ENCODE assay signal across 9 cellular contexts in the genomic region with DNA sequence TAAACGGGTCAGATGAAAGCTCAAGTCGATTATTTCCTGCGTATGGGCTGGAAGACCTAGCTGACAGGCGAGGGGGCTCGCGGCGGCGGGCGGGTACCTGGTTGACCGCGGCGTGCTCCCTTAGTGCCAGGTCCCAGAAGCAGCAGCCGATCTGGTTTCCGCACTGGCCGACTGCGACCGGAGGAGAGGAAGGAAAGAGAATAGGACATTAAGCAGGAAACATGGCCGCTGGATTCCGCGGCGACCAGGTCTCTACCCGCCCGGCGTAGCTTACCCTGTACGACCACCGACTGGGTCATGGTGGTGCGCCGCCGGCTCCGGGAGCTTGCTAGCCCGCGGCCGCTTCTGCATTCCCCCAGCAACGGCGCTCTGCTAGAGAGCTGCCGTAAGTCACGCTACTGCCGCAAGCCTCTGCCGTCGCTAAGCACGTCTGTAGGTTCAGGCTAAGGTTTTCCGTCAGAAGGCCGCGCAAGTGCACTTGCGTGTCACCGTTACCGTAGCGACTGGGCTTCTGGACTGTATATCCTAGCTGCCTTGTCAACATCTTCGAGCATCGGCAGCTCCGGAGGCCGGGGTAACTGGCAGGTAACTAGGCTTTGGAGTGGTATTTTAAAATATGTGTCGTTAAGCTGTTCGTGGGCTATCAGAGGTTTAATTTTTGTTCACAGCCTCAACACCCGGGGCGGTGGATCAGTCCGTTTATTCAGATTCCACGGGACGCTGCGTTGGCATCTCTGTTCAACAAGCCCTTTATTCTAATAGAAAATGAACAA. TPM values are rescaled to one million over a fixed set of nuclear protein-coding genes. Genes with fewer than 3 reads are reported as not detected.
A peak's percentile ranks its signal among the peaks of the same experiment; 100 is the strongest.
DNase-seq lines count a peak whose midpoint lies in the region; ATAC-seq and TF ChIP-seq lines count a peak whose summit lies in the region.
"Had no signal": no experiment of that assay in that cellular context is flagged by ENCODE, and none has a peak within 500 bp of the region (broad histone marks: within the 10 kb centered on the region; RNA-seq: fewer than 3 reads in every experiment).

A gene with protein sequence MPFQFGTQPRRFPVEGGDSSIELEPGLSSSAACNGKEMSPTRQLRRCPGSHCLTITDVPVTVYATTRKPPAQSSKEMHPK (plus strand): TSS at position 456 of the 773 bp plus-strand sequence. CDS start 11,693 bp downstream, outside the sequence.
A gene with protein sequence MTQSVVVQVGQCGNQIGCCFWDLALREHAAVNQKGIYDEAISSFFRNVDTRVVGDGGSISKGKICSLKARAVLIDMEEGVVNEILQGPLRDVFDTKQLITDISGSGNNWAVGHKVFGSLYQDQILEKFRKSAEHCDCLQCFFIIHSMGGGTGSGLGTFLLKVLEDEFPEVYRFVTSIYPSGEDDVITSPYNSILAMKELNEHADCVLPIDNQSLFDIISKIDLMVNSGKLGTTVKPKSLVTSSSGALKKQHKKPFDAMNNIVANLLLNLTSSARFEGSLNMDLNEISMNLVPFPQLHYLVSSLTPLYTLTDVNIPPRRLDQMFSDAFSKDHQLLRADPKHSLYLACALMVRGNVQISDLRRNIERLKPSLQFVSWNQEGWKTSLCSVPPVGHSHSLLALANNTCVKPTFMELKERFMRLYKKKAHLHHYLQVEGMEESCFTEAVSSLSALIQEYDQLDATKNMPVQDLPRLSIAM (minus strand): TSS at position 347 of the 773 bp plus-strand sequence. CDS start 48 bp downstream, at position 299.

- H3K4me3 Mint-ChIP-seq in immature natural killer cell: no peak within 1 kb of the TSS

- H3K36me3 Mint-ChIP-seq in immature natural killer cell: peaks cover 0 to 5% (median 3%) of the 10 kb centered on the region in 3 donors
- H3K36me3 Mint-ChIP-seq: IgD-negative memory B cell had no signal

- peak; percentile 7 for TF ChIP-seq CTCF in AG04449 (IDR thresholded peaks at IDR 0.05; ENCODE audit: insufficient read depth, low read length, missing control alignments)
- TF ChIP-seq CTCF in VCaP (conservative IDR thresholded peaks at IDR 0.05): no peak
- TF ChIP-seq CTCF in cardiac fibroblast (IDR thresholded peaks at IDR 0.05; ENCODE audit: low read depth, low read length): peak; percentile 5

- H3K27ac ChIP-seq in VCaP: peak within 1 kb of the TSS; percentile 80

- peak within 1 kb of the TSS in 1 of 6 donors; percentile 38 for H3K27ac Mint-ChIP-seq in immature natural killer cell
- H3K27ac Mint-ChIP-seq: IgD-negative memory B cell had no signal

- peaks cover 2 to 3% (median 3%) of the 10 kb centered on the region in 3 donors for H3K27me3 Mint-ChIP-seq in immature natural killer cell (ENCODE audit: low read depth in 3 of 3)

- peak; percentile 98 for ATAC-seq in GM18868 (IDR thresholded peaks at IDR 0.05; ENCODE audit: unreplicated experiment)
- ATAC-seq in HG03103 (IDR thresholded peaks at IDR 0.05; ENCODE audit: low read depth, unreplicated experiment): peak; percentile 97

- H3K9me3 Mint-ChIP-seq in immature natural killer cell: no peaks in the 10 kb centered on the region
- H3K9me3 Mint-ChIP-seq: IgD-negative memory B cell had no signal

- DNase-seq in AG04449 (ENCODE audit: low read depth, low spot score): peak; percentile 93
- peak; percentile 98 for DNase-seq in NCI-H2171 treated with DMSO at 0.1 percent for 48 hours (lab: John Stamatoyannopoulos, UW)
- DNase-seq in cardiac fibroblast (ENCODE audit: low read depth in 2 of 2): peak; percentile 98 to 99
- DNase-seq in immature natural killer cell: peak; percentile 86 to 89 (median 89)
- peak; percentile 83 for DNase-seq in smooth muscle cell of the brain vasculature (ENCODE audit: low read depth, low spot score)

- peaks cover 0 to 3% of the 10 kb centered on the region in 2 donors for H3K4me1 Mint-ChIP-seq in immature natural killer cell

- H3K4me3 ChIP-seq in AG04449 (ENCODE audit: low read depth, low read length): peak within 1 kb of the TSS; percentile 85
- H3K4me3 ChIP-seq in cardiac fibroblast (replicated peaks in 1 of 2; ENCODE audit: low read depth in 2 of 2, low read length in 2 of 2): peak within 1 kb of the TSS; percentile 80 to 83

- CTCF ChIA-PET in AG04449 (lab: Yijun Ruan, JAX): interaction anchor here (0.8 to 4.5 kb wide), 20 partner anchors 8 to 377 kb away, joined by 3 to 126 read pairs (median 6); no protein-coding TSS in a partner anchor

- POLR2A ChIA-PET in AG04449 (lab: Yijun Ruan, JAX): interaction anchor here (0.7 to 0.9 kb wide), 2 partner anchors 13 to 56 kb away, joined by 3 read pairs; no protein-coding TSS in a partner anchor

RNA-seq across cellular contexts. Expression of the first gene that starts in this region (rescaled TPM):
- 10 to 100 TPM in 1 of 3 donors, 1 to 10 TPM in 2; 3.7 to 13.3 (median 6.4) TPM for polyA plus RNA-seq in immature natural killer cell

RNA-seq across cellular contexts. Expression of the second gene that starts in this region (rescaled TPM):
- 1 to 10 TPM; 2.5 to 7.4 (median 5.5) TPM for polyA plus RNA-seq in immature natural killer cell

Comparison
In these comparisons a context has a peak if more than half of its experiments do, and no peak if none do; other contexts are left out.
1. Peak in every context shown above with its lines: DNase-seq, ATAC-seq, H3K4me3 ChIP-seq and H3K27ac ChIP-seq.